28 cellular contexts compared by ENCODE assay signal in genomic region chr20:36034875-36035274, GRCh38.
"Had no signal": no experiment of that assay in that cellular context is flagged by ENCODE, and none has a peak within 500 bp of the region (broad histone marks: within the 10 kb centered on the region; RNA-seq: fewer than 3 reads in every experiment).

No MANE protein-coding gene starts in this region.

- H3K9me3 ChIP-seq: esophagus muscularis mucosa, gastroesophageal sphincter, heart left ventricle, mucosa of descending colon, prostate gland, right atrium auricular region, sigmoid colon, testis, tibial artery had no signal

- H3K4me1 ChIP-seq: gastroesophageal sphincter, neural progenitor cell, parathyroid adenoma, prostate gland, sigmoid colon, testis, tibial artery had no signal

- H3K9me3 Mint-ChIP-seq: mesothelial cell of epicardium; natural killer cell treated with Interleukin-12 subunit alpha and Interleukin-12 subunit beta and Interleukin-15 and Interleukin-18, amount 100 ng/mL, for 72 hours; neural progenitor cell; stimulated activated effector memory CD8-positive, alpha-beta T cell treated with anti-CD3 and anti-CD28 coated beads, Interleukin-12 subunit alpha, Interleukin-12 subunit beta, amount 100 ng/mL, for 72 hours; type B pancreatic cell had no signal

- H3K27ac Mint-ChIP-seq: mesothelial cell of epicardium; natural killer cell treated with Interleukin-12 subunit alpha and Interleukin-12 subunit beta and Interleukin-15 and Interleukin-18, amount 100 ng/mL, for 72 hours; neural progenitor cell; stimulated activated effector memory CD8-positive, alpha-beta T cell treated with anti-CD3 and anti-CD28 coated beads, Interleukin-12 subunit alpha, Interleukin-12 subunit beta, amount 100 ng/mL, for 72 hours had no signal

- H3K4me3 ChIP-seq: dorsolateral prefrontal cortex, esophagus muscularis mucosa, gastroesophageal sphincter, heart left ventricle, hepatocyte, mucosa of descending colon, neural progenitor cell, prostate gland, right atrium auricular region, sigmoid colon, testis, tibial artery had no signal

- DNase-seq: dorsolateral prefrontal cortex; effector CD4-positive, alpha-beta T cell; foreskin keratinocyte; heart left ventricle; kidney; mesenchymal stem cell; mucosa of descending colon; naive B cell; sigmoid colon; stimulated activated CD4-positive, alpha-beta T cell treated with anti-CD3 and anti-CD28 coated beads, Interleukin-2, amount 100 ng/mL, for 24 hours; stimulated activated CD4-positive, alpha-beta T cell treated with anti-CD3 and anti-CD28 coated beads, Interleukin-4, amount 100 ng/mL, for 24 hours; stimulated activated naive CD8-positive, alpha-beta T cell treated with anti-CD3 and anti-CD28 coated beads, Interleukin-15, Interleukin-2, amounts not matched to agents 100 U/mL and 50 U/mL, for 24 hours; substantia nigra; testis; tibial artery had no signal

- H3K36me3 Mint-ChIP-seq: mesothelial cell of epicardium; natural killer cell treated with Interleukin-12 subunit alpha and Interleukin-12 subunit beta and Interleukin-15 and Interleukin-18, amount 100 ng/mL, for 72 hours; stimulated activated effector memory CD8-positive, alpha-beta T cell treated with anti-CD3 and anti-CD28 coated beads, Interleukin-12 subunit alpha, Interleukin-12 subunit beta, amount 100 ng/mL, for 72 hours; type B pancreatic cell had no signal

- H3K4me1 Mint-ChIP-seq: naive B cell; stimulated activated effector memory CD8-positive, alpha-beta T cell treated with anti-CD3 and anti-CD28 coated beads, Interleukin-12 subunit alpha, Interleukin-12 subunit beta, amount 100 ng/mL, for 72 hours had no signal

- FAIRE-seq: colon, kidney had no signal

- H3K79me2 ChIP-seq: hepatocyte, parathyroid adenoma had no signal

- H3K4me3 Mint-ChIP-seq: mesothelial cell of epicardium; naive B cell; natural killer cell treated with Interleukin-12 subunit alpha and Interleukin-12 subunit beta and Interleukin-15 and Interleukin-18, amount 100 ng/mL, for 72 hours; neural progenitor cell; stimulated activated effector memory CD8-positive, alpha-beta T cell treated with anti-CD3 and anti-CD28 coated beads, Interleukin-12 subunit alpha, Interleukin-12 subunit beta, amount 100 ng/mL, for 72 hours; type B pancreatic cell had no signal

- H3K4me2 ChIP-seq: hepatocyte, neural progenitor cell had no signal

- H3K9ac ChIP-seq: neural progenitor cell, parathyroid adenoma had no signal

- H3K27me3 ChIP-seq: dorsolateral prefrontal cortex, esophagus muscularis mucosa, gastroesophageal sphincter, heart left ventricle, hepatocyte, neural progenitor cell, right atrium auricular region, sigmoid colon, testis, tibial artery had no signal

- ATAC-seq: gastroesophageal sphincter; heart left ventricle; left lobe of liver; mucosa of descending colon; natural killer cell treated with Interleukin-12 subunit alpha and Interleukin-12 subunit beta and Interleukin-15 and Interleukin-18, amount 100 ng/mL, for 72 hours; stimulated activated effector memory CD8-positive, alpha-beta T cell treated with anti-CD3 and anti-CD28 coated beads, Interleukin-12 subunit alpha, Interleukin-12 subunit beta, amount 100 ng/mL, for 72 hours; stimulated activated naive CD8-positive, alpha-beta T cell treated with anti-CD3 and anti-CD28 coated beads, Interleukin-15, Interleukin-2, amounts not matched to agents 100 U/mL and 50 U/mL, for 24 hours had no signal

- H3K27me3 Mint-ChIP-seq: type B pancreatic cell had no signal

- H3K36me3 ChIP-seq: esophagus muscularis mucosa, gastroesophageal sphincter, heart left ventricle, neural progenitor cell, prostate gland, right atrium auricular region, sigmoid colon, tibial artery had no signal

- H3K27ac ChIP-seq: esophagus muscularis mucosa, foreskin keratinocyte, gastroesophageal sphincter, heart left ventricle, hepatocyte, neural progenitor cell, parathyroid adenoma, prostate gland, right atrium auricular region, sigmoid colon, testis, tibial artery had no signal

- H2AFZ ChIP-seq: hepatocyte, neural progenitor cell had no signal
